In genomic region chr19:5800361-5801270, GRCh38 we compare ENCODE assay signal across 1 cellular context.
TF ChIP-seq lines count a peak whose summit lies in the region.

No MANE protein-coding gene starts in this region.

TF ChIP-seq in HepG2, 621 proteins besides CTCF, POLR2A, EP300 and RAD21 (continued from another document and continues in another):
- TF ChIP-seq ZNF646 (CRISPR knock-in tag; IDR thresholded peaks at IDR 0.05) (no peak), NAIF1 (CRISPR knock-in tag; IDR thresholded peaks at IDR 0.05; ENCODE audit: borderline replicate concordance) (peak; percentile 77; the same call in 1 of the 2 replicates), ZBTB37 (CRISPR knock-in tag; IDR thresholded peaks at IDR 0.05) (peak; percentile 96), NFYC (CRISPR knock-in tag; IDR thresholded peaks at IDR 0.05) (no peak), NFATC3 (CRISPR knock-in tag; IDR thresholded peaks at IDR 0.05) (no peak), SNAI1 (CRISPR knock-in tag; IDR thresholded peaks at IDR 0.05; ENCODE audit: borderline replicate concordance) (no peak), MYC (CRISPR knock-in tag; IDR thresholded peaks at IDR 0.05; ENCODE audit: borderline replicate concordance) (peak; percentile 86), ZNF382 (CRISPR knock-in tag; IDR thresholded peaks at IDR 0.05; ENCODE audit: borderline replicate concordance) (no peak), SALL1 (CRISPR knock-in tag; IDR thresholded peaks at IDR 0.05) (peak; percentile 72), ZNF576 (CRISPR knock-in tag; IDR thresholded peaks at IDR 0.05) (no peak), SP5 (CRISPR knock-in tag; IDR thresholded peaks at IDR 0.05; ENCODE audit: borderline replicate concordance, low read depth) (peak; percentile 24; the same call in 1 of the 2 replicates), ZMYM4 (CRISPR knock-in tag; IDR thresholded peaks at IDR 0.05) (0 out of 2 replicates have a peak, but pooled peaks have one; percentile 40), GLMP (CRISPR knock-in tag; IDR thresholded peaks at IDR 0.05; ENCODE audit: borderline replicate concordance) (no peak), TBX3 (IDR thresholded peaks at IDR 0.05; ENCODE audit: borderline replicate concordance) (no peak), HIC2 (CRISPR knock-in tag; IDR thresholded peaks at IDR 0.05; ENCODE audit: low read depth) (peak; percentile 78; the same call in 1 of the 2 replicates), BRD4 (CRISPR knock-in tag; IDR thresholded peaks at IDR 0.05) (no peak; the same call in 1 of the 2 replicates), MAFG (CRISPR knock-in tag; IDR thresholded peaks at IDR 0.05) (no peak), ZNF747 (CRISPR knock-in tag; IDR thresholded peaks at IDR 0.05; ENCODE audit: borderline replicate concordance) (no peak), RBFOX2 (IDR thresholded peaks at IDR 0.05; ENCODE audit: low read depth, low read length) (no peak), ZNF501 (CRISPR knock-in tag; IDR thresholded peaks at IDR 0.05) (no peak), ZNF34 (CRISPR knock-in tag; IDR thresholded peaks at IDR 0.05; ENCODE audit: borderline replicate concordance) (no peak), ZNF513 (CRISPR knock-in tag; conservative IDR thresholded peaks at IDR 0.05) (no peak), TARDBP (CRISPR knock-in tag; IDR thresholded peaks at IDR 0.05) (peak; percentile 70; the same call in 1 of the 2 replicates), NFYB (CRISPR knock-in tag; IDR thresholded peaks at IDR 0.05) (no peak), ADNP (CRISPR knock-in tag; IDR thresholded peaks at IDR 0.05) (peak; percentile 14; the same call in 1 of the 2 replicates), BCL3 (CRISPR knock-in tag; IDR thresholded peaks at IDR 0.05) (no peak), ZFP36 (IDR thresholded peaks at IDR 0.05; ENCODE audit: borderline replicate concordance, low read depth, low read length, partially characterized antibody) (peak; percentile 60), ZFP1 (CRISPR knock-in tag; IDR thresholded peaks at IDR 0.05) (no peak), HOXD1 (CRISPR knock-in tag; IDR thresholded peaks at IDR 0.05) (no peak), SETDB1 (CRISPR knock-in tag; IDR thresholded peaks at IDR 0.05; ENCODE audit: borderline replicate concordance) (no peak), ZSCAN29 (CRISPR knock-in tag; conservative IDR thresholded peaks at IDR 0.05) (no peak), ARID5B (CRISPR knock-in tag; IDR thresholded peaks at IDR 0.05) (peak; percentile 59; the same call in 1 of the 2 replicates), HNF4A (CRISPR knock-in tag; IDR thresholded peaks at IDR 0.05) (peak; percentile 57), ZIK1 (CRISPR knock-in tag; IDR thresholded peaks at IDR 0.05; ENCODE audit: borderline replicate concordance, low read depth) (no peak; the same call in 1 of the 2 replicates), ZMYM2 (CRISPR knock-in tag; IDR thresholded peaks at IDR 0.05) (peak; percentile 97), CREB1 (IDR thresholded peaks at IDR 0.05) (no peak), CREB1 (CRISPR knock-in tag; IDR thresholded peaks at IDR 0.05) (no peak)
